In the genomic region with DNA sequence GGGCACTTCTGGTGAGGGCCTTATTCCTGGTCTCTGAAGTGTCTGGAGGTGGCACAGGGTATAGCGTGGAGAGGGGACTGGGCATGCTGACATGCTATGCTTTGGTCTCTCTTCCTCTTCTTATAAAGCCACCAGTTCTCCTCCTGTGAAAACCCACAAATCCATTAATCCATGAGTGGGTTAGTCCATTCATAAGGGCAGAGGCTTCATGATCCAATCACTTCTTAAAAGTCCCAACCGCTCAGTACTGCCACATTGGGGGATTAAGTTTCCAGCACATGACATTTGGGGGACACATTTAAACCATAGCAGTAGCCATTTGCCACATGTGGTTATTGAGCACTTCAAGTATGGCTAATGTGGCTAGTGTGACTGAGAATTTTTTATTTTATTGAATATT, we compare ENCODE assay signal across 1 cellular context.
TF ChIP-seq lines count a peak whose summit lies in the region.

No MANE protein-coding gene starts in this region.

TF ChIP-seq in HepG2, 621 proteins besides CTCF, POLR2A, EP300 and RAD21:
- TF ChIP-seq, protein P1, sequence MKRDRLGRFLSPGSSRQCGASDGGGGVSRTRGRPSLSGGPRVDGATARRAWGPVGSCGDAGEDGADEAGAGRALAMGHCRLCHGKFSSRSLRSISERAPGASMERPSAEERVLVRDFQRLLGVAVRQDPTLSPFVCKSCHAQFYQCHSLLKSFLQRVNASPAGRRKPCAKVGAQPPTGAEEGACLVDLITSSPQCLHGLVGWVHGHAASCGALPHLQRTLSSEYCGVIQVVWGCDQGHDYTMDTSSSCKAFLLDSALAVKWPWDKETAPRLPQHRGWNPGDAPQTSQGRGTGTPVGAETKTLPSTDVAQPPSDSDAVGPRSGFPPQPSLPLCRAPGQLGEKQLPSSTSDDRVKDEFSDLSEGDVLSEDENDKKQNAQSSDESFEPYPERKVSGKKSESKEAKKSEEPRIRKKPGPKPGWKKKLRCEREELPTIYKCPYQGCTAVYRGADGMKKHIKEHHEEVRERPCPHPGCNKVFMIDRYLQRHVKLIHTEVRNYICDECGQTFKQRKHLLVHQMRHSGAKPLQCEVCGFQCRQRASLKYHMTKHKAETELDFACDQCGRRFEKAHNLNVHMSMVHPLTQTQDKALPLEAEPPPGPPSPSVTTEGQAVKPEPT (CRISPR knock-in tag; IDR thresholded peaks at IDR 0.05; ENCODE audit: low read depth), result no peak
- TF ChIP-seq, protein P2, sequence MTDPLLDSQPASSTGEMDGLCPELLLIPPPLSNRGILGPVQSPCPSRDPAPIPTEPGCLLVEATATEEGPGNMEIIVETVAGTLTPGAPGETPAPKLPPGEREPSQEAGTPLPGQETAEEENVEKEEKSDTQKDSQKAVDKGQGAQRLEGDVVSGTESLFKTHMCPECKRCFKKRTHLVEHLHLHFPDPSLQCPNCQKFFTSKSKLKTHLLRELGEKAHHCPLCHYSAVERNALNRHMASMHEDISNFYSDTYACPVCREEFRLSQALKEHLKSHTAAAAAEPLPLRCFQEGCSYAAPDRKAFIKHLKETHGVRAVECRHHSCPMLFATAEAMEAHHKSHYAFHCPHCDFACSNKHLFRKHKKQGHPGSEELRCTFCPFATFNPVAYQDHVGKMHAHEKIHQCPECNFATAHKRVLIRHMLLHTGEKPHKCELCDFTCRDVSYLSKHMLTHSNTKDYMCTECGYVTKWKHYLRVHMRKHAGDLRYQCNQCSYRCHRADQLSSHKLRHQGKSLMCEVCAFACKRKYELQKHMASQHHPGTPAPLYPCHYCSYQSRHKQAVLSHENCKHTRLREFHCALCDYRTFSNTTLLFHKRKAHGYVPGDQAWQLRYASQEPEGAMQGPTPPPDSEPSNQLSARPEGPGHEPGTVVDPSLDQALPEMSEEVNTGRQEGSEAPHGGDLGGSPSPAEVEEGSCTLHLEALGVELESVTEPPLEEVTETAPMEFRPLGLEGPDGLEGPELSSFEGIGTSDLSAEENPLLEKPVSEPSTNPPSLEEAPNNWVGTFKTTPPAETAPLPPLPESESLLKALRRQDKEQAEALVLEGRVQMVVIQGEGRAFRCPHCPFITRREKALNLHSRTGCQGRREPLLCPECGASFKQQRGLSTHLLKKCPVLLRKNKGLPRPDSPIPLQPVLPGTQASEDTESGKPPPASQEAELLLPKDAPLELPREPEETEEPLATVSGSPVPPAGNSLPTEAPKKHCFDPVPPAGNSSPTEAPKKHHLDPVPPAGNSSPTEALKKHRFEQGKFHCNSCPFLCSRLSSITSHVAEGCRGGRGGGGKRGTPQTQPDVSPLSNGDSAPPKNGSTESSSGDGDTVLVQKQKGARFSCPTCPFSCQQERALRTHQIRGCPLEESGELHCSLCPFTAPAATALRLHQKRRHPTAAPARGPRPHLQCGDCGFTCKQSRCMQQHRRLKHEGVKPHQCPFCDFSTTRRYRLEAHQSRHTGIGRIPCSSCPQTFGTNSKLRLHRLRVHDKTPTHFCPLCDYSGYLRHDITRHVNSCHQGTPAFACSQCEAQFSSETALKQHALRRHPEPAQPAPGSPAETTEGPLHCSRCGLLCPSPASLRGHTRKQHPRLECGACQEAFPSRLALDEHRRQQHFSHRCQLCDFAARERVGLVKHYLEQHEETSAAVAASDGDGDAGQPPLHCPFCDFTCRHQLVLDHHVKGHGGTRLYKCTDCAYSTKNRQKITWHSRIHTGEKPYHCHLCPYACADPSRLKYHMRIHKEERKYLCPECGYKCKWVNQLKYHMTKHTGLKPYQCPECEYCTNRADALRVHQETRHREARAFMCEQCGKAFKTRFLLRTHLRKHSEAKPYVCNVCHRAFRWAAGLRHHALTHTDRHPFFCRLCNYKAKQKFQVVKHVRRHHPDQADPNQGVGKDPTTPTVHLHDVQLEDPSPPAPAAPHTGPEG (CRISPR knock-in tag; IDR thresholded peaks at IDR 0.05), result 0 out of 2 replicates have a peak, but pooled peaks have one; percentile 6
- TF ChIP-seq, protein P3, sequence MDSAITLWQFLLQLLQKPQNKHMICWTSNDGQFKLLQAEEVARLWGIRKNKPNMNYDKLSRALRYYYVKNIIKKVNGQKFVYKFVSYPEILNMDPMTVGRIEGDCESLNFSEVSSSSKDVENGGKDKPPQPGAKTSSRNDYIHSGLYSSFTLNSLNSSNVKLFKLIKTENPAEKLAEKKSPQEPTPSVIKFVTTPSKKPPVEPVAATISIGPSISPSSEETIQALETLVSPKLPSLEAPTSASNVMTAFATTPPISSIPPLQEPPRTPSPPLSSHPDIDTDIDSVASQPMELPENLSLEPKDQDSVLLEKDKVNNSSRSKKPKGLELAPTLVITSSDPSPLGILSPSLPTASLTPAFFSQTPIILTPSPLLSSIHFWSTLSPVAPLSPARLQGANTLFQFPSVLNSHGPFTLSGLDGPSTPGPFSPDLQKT (CRISPR knock-in tag; IDR thresholded peaks at IDR 0.05; ENCODE audit: borderline replicate concordance), result no peak
- TF ChIP-seq, protein P4, sequence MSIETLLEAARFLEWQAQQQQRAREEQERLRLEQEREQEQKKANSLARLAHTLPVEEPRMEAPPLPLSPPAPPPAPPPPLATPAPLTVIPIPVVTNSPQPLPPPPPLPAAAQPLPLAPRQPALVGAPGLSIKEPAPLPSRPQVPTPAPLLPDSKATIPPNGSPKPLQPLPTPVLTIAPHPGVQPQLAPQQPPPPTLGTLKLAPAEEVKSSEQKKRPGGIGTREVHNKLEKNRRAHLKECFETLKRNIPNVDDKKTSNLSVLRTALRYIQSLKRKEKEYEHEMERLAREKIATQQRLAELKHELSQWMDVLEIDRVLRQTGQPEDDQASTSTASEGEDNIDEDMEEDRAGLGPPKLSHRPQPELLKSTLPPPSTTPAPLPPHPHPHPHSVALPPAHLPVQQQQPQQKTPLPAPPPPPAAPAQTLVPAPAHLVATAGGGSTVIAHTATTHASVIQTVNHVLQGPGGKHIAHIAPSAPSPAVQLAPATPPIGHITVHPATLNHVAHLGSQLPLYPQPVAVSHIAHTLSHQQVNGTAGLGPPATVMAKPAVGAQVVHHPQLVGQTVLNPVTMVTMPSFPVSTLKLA (IDR thresholded peaks at IDR 0.05), result peak; percentile 22; the same call in 1 of the 2 replicates
